In genomic region chr1:200033511-200034261, GRCh38 we compare ENCODE assay signal across 23 cellular contexts. TPM values are rescaled to one million over a fixed set of nuclear protein-coding genes. Genes with fewer than 3 reads are reported as not detected.
DNase-seq lines count a peak whose midpoint lies in the region; ATAC-seq, FAIRE-seq and TF ChIP-seq lines count a peak whose summit lies in the region.
"Had no signal": no experiment of that assay in that cellular context is flagged by ENCODE, and none has a peak within 500 bp of the region (broad histone marks: within the 10 kb centered on the region; RNA-seq: fewer than 3 reads in every experiment).

No MANE protein-coding gene starts in this region.

- peaks cover 32% of the 10 kb centered on the region for H3K4me1 Mint-ChIP-seq in GM23338
- peaks cover 15% of the 10 kb centered on the region for H3K4me1 Mint-ChIP-seq in neural progenitor cell
- peaks cover 2% of the 10 kb centered on the region for H3K4me1 Mint-ChIP-seq in nephron progenitor cell

- no peak overlapping the region for H3K4me3 Mint-ChIP-seq in GM23338
- no peak overlapping the region for H3K4me3 Mint-ChIP-seq in neural progenitor cell
- no peak overlapping the region for H3K4me3 Mint-ChIP-seq in nephron progenitor cell
- H3K4me3 Mint-ChIP-seq: CD8-positive, alpha-beta memory T cell; central memory CD8-positive, alpha-beta T cell; stimulated activated naive CD8-positive, alpha-beta T cell treated with anti-CD3 and anti-CD28 coated beads, Interleukin-15, amount 100 ng/mL, for 72 hours had no signal

- H4K20me1 ChIP-seq in GM23338 (replicated peaks; ENCODE audit: insufficient read depth) (no peaks in the 10 kb centered on the region), neural progenitor cell (ENCODE audit: low read depth) (peaks cover 54% of the 10 kb centered on the region)

- H3K36me3 Mint-ChIP-seq in GM23338 (ENCODE audit: low read depth) = no peaks in the 10 kb centered on the region; the same call in 2 of the 3 replicates
- no peaks in the 10 kb centered on the region for H3K36me3 Mint-ChIP-seq in neural progenitor cell
- no peaks in the 10 kb centered on the region for H3K36me3 Mint-ChIP-seq in nephron progenitor cell (ENCODE audit: low read depth)
- H3K36me3 Mint-ChIP-seq: CD8-positive, alpha-beta memory T cell had no signal

- peak; percentile 63 for DNase-seq in GM23338 (ENCODE audit: low spot score)
- no peak for DNase-seq in WERI-Rb-1
- DNase-seq in fibroblast of the aortic adventitia (ENCODE audit: low read depth) = peak; percentile 62
- DNase-seq in neural progenitor cell (ENCODE audit: low spot score) = peak; percentile 62
- no peak for DNase-seq in NCI-H2227 treated with DMSO at 0.1 percent for 48 hours (lab: John Stamatoyannopoulos, UW)
- no peak for DNase-seq in NCI-H345 (lab: John Stamatoyannopoulos, UW)
- DNase-seq in nephron progenitor cell = no peak
- no peak for DNase-seq in GM12892 (ENCODE audit: insufficient read length)
- DNase-seq: activated effector memory CD4-positive, alpha-beta T cell treated with Interleukin-2 at 50 U/mL for 16 hours; CD8-positive, alpha-beta memory T cell; DND-41; NCI-H1092 treated with DMSO at 0.1 percent for 48 hours; NCI-H2171; NCI-H774; stimulated activated CD4-positive, alpha-beta T cell treated with anti-CD3 and anti-CD28 coated beads, Interleukin-1b, Interleukin-23, amount 100 ng/mL, for 48 hours; stimulated activated naive CD8-positive, alpha-beta T cell treated with anti-CD3 and anti-CD28 coated beads, Interleukin-15, amount 100 ng/mL, for 72 hours; T-helper 9 cell; upper lobe of left lung had no signal

- peaks cover 4% of the 10 kb centered on the region; the same call in 1 of the 2 replicates for H3K36me3 ChIP-seq in GM23338 (ENCODE audit: insufficient read depth)
- H3K36me3 ChIP-seq in WERI-Rb-1 = no peaks in the 10 kb centered on the region
- H3K36me3 ChIP-seq in neural progenitor cell = no peaks in the 10 kb centered on the region
- H3K36me3 ChIP-seq: upper lobe of left lung had no signal

- peak; percentile 3; the same call in 2 of the 3 replicates for ATAC-seq in GM23338
- ATAC-seq: stimulated activated naive CD8-positive, alpha-beta T cell treated with anti-CD3 and anti-CD28 coated beads, Interleukin-15, amount 100 ng/mL, for 72 hours had no signal

- H3K27me3 ChIP-seq in GM23338 (ENCODE audit: insufficient read depth) (peaks cover 84% of the 10 kb centered on the region), WERI-Rb-1 (ENCODE audit: insufficient read depth, low read depth, severe bottlenecking) (peaks cover 53% of the 10 kb centered on the region), neural progenitor cell (peaks cover 100% of the 10 kb centered on the region)

- peaks cover 56% of the 10 kb centered on the region for H3K4me1 ChIP-seq in GM23338 (ENCODE audit: insufficient read depth)
- peaks cover 26% of the 10 kb centered on the region for H3K4me1 ChIP-seq in neural progenitor cell

- TF ChIP-seq POLR2A in GM12892 (IDR thresholded peaks at IDR 0.05; ENCODE audit: low read depth, low read length) = no peak

- peak overlapping the region; percentile 74 for H3K4me2 ChIP-seq in GM23338
- peak overlapping the region; percentile 74 for H3K4me2 ChIP-seq in neural progenitor cell

- H3K4me3 ChIP-seq in GM23338 = peak overlapping the region; percentile 93
- no peak overlapping the region for H3K4me3 ChIP-seq in WERI-Rb-1 (ENCODE audit: low read depth, low read length)
- no peak overlapping the region for H3K4me3 ChIP-seq in fibroblast of the aortic adventitia (ENCODE audit: low read depth, low read length)
- no peak overlapping the region for H3K4me3 ChIP-seq in neural progenitor cell
- H3K4me3 ChIP-seq: SK-N-MC, upper lobe of left lung had no signal

- peaks cover 4% of the 10 kb centered on the region for H3K9me3 ChIP-seq in WERI-Rb-1 (ENCODE audit: severe bottlenecking)
- no peaks in the 10 kb centered on the region for H3K9me3 ChIP-seq in neural progenitor cell (ENCODE audit: low read depth)
- H3K9me3 ChIP-seq: upper lobe of left lung had no signal

- peaks cover 32% of the 10 kb centered on the region for H3F3A ChIP-seq in GM23338 (replicated peaks; ENCODE audit: low read depth)
- H3F3A ChIP-seq in neural progenitor cell (ENCODE audit: low read depth) = peaks cover 40% of the 10 kb centered on the region

- H3K27me3 Mint-ChIP-seq in GM23338 (ENCODE audit: insufficient read depth, low read depth, poor library complexity) (peaks cover 28% of the 10 kb centered on the region), neural progenitor cell (ENCODE audit: insufficient read depth, low read depth) (peaks cover 31% of the 10 kb centered on the region), nephron progenitor cell (ENCODE audit: low read depth, poor library complexity) (peaks cover 2% of the 10 kb centered on the region)
- H3K27me3 Mint-ChIP-seq: stimulated activated naive CD8-positive, alpha-beta T cell treated with anti-CD3 and anti-CD28 coated beads, Interleukin-15, amount 100 ng/mL, for 72 hours had no signal

- no peak for FAIRE-seq in GM12892 (lab: Jason Lieb, UNC)
- FAIRE-seq: frontal cortex, GM18507 had no signal

- TF ChIP-seq CTCF in GM23338 (conservative IDR thresholded peaks at IDR 0.05; ENCODE audit: low read depth in 2 of 2) = peak; percentile 39 to 52
- 0 out of 2 replicates have a peak, but pooled peaks have one; percentile 8 for TF ChIP-seq CTCF in WERI-Rb-1 (IDR thresholded peaks at IDR 0.05; ENCODE audit: low read depth, low read length)
- TF ChIP-seq CTCF in fibroblast of the aortic adventitia (IDR thresholded peaks at IDR 0.05; ENCODE audit: insufficient read depth, low read length) = no peak
- TF ChIP-seq CTCF in neural progenitor cell (IDR thresholded peaks at IDR 0.05) = peak; percentile 43
- TF ChIP-seq CTCF in nephron progenitor cell (IDR thresholded peaks at IDR 0.05) = no peak

- H3K9me3 Mint-ChIP-seq in GM23338 (no peaks in the 10 kb centered on the region; the same call in 2 of the 3 replicates), neural progenitor cell (no peaks in the 10 kb centered on the region), nephron progenitor cell (no peaks in the 10 kb centered on the region)
- H3K9me3 Mint-ChIP-seq: CD8-positive, alpha-beta memory T cell; central memory CD8-positive, alpha-beta T cell; stimulated activated naive CD8-positive, alpha-beta T cell treated with anti-CD3 and anti-CD28 coated beads, Interleukin-15, amount 100 ng/mL, for 72 hours had no signal

- no peak overlapping the region for H3K27ac ChIP-seq in GM23338 (ENCODE audit: low read depth)
- no peak overlapping the region for H3K27ac ChIP-seq in WERI-Rb-1
- no peak overlapping the region for H3K27ac ChIP-seq in neural progenitor cell
- H3K27ac ChIP-seq: HL-60, SK-N-MC, upper lobe of left lung had no signal

- H3K79me2 ChIP-seq in GM23338 (replicated peaks; ENCODE audit: insufficient read depth) (no peaks in the 10 kb centered on the region; the same call in 1 of the 2 replicates), neural progenitor cell (ENCODE audit: low read depth) (no peaks in the 10 kb centered on the region)

- H3K9ac ChIP-seq in neural progenitor cell = no peak overlapping the region

- H3K27ac Mint-ChIP-seq in GM23338 = no peak overlapping the region
- H3K27ac Mint-ChIP-seq in neural progenitor cell = no peak overlapping the region
- no peak overlapping the region for H3K27ac Mint-ChIP-seq in nephron progenitor cell
- H3K27ac Mint-ChIP-seq: CD8-positive, alpha-beta memory T cell; stimulated activated naive CD8-positive, alpha-beta T cell treated with anti-CD3 and anti-CD28 coated beads, Interleukin-15, amount 100 ng/mL, for 72 hours had no signal

- H3K9me2 ChIP-seq in GM23338 (ENCODE audit: insufficient read depth) = no peaks in the 10 kb centered on the region

- no peak overlapping the region for H2AFZ ChIP-seq in GM23338
- H2AFZ ChIP-seq in neural progenitor cell (replicated peaks) = no peak overlapping the region

TF ChIP-seq in GM23338, 12 proteins besides CTCF, POLR2A, EP300 and RAD21:
- TF ChIP-seq NANOG (IDR thresholded peaks at IDR 0.05; ENCODE audit: borderline replicate concordance) (no peak), STAT1 (IDR thresholded peaks at IDR 0.05; ENCODE audit: unreplicated experiment) (no peak), EZH2 (IDR thresholded peaks at IDR 0.05; ENCODE audit: low read depth, unreplicated experiment) (no peak)

RNA-seq across cellular contexts. Expression of gene NR5A2, which starts 6.2 kb away (rescaled TPM):
- total RNA-seq in GM23338 (2014; rRNA removed; shearing (Covaris generic)) = 8.8 and 13.1 TPM in 2 replicates
- 4.4 and 4.5 TPM in 2 replicates for polyA plus RNA-seq in GM23338 (2016; fragmentation: Nextera tagmentation; extraction: Ambion mirVana)
- total RNA-seq in fibroblast of the aortic adventitia (ENCODE audit: low replicate concordance) (0.25 and 11.5 TPM in 2 replicates), neural progenitor cell (ENCODE audit: low replicate concordance) (0.12 TPM in 1 of 2 replicates, not detected in the other)
- polyA plus RNA-seq in GM12892 (2012; ENCODE audit: missing spikeins) = 0.38 TPM
- total RNA-seq: CD8-positive, alpha-beta memory T cell had no signal
- polyA plus RNA-seq: CD8-positive, alpha-beta memory T cell had no signal

Comparison
In these comparisons a context has a peak if more than half of its experiments do, and no peak if none do; other contexts are left out.
1. DNase-seq: peak in GM23338 (single experiment), fibroblast of the aortic adventitia (single experiment) and neural progenitor cell (single experiment); none in WERI-Rb-1 (single experiment), NCI-H2227 treated with DMSO at 0.1 percent for 48 hours (single experiment), NCI-H345 (single experiment), nephron progenitor cell (single experiment) and GM12892 (single experiment).
2. CTCF ChIP-seq: peak in GM23338 (2 of 2), WERI-Rb-1 (single experiment) and neural progenitor cell (single experiment); none in fibroblast of the aortic adventitia (single experiment) and nephron progenitor cell (single experiment).